In the genomic region with DNA sequence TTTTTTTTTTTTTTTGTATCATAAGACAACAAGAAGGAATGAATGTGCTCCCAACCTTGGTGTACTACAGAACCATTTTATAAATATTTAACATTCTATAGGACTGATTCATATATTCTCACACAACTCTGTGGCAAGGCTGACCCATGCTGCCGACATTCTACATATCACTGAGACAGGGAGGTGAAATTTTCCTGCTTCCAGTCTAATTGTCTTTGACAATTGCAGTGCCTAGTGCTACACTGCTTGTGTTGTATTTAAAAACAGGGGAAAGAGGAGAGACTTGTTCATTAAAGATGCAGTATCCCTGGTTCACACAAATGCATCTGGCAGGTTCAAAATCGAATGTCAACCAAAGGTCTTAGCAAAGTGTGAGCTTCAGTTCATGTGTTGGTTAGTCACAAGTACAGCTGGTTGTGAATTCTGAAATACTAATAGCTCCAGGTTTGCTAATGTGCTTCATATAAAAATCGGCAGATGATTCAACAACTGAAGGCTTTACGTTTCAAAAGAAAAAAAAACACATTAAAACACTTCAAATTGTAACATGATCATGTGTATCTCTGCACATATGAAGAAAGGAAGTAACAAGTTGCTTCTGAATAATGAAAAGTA, we compare ENCODE assay signal across 1 cellular context.
TF ChIP-seq lines count a peak whose summit lies in the region.

No MANE protein-coding gene starts in this region.

TF ChIP-seq in A549, 52 proteins besides CTCF, POLR2A, EP300 and RAD21 (continued from another document):
- TF ChIP-seq, protein P1, sequence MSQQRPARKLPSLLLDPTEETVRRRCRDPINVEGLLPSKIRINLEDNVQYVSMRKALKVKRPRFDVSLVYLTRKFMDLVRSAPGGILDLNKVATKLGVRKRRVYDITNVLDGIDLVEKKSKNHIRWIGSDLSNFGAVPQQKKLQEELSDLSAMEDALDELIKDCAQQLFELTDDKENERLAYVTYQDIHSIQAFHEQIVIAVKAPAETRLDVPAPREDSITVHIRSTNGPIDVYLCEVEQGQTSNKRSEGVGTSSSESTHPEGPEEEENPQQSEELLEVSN (IDR thresholded peaks at IDR 0.05; ENCODE audit: borderline replicate concordance, low read depth): no peak
- TF ChIP-seq ZSCAN20 (CRISPR knock-in tag; IDR thresholded peaks at IDR 0.05) (no peak), JUN (IDR thresholded peaks at IDR 0.05) (no peak), ZFP36 (IDR thresholded peaks at IDR 0.05; ENCODE audit: borderline replicate concordance, partially characterized antibody) (no peak), RARB (CRISPR knock-in tag; IDR thresholded peaks at IDR 0.05) (no peak), POLR2AphosphoS2 (conservative IDR thresholded peaks at IDR 0.05; ENCODE audit: low read length) (no peak)
